ENCODE assay signal across 12 cellular contexts in the genomic region with DNA sequence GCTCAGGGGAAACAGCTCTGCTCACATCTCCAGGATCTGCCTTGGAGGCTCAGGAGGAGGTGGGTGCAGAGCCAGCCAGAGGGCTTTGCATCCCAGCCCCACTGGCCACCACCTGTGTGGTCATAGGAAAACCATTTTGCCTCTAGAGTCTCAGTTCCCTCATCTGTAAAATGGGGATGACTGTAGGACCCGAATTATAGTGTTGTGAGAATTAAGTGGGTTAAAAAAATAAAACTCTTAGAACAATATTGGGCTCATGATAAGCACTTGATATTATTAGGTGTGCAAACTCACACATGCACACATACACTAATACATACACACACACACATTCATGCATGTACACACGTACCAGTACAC. TPM values are rescaled to one million over a fixed set of nuclear protein-coding genes. Genes with fewer than 3 reads are reported as not detected.
DNase-seq lines count a peak whose midpoint lies in the region; ATAC-seq, FAIRE-seq and TF ChIP-seq lines count a peak whose summit lies in the region.
"Had no signal": no experiment of that assay in that cellular context is flagged by ENCODE, and none has a peak within 500 bp of the region (broad histone marks: within the 10 kb centered on the region; RNA-seq: fewer than 3 reads in every experiment).

No MANE protein-coding gene starts in this region.

- TF ChIP-seq CTCF in K562 (IDR thresholded peaks at IDR 0.05 in 2 of 3, conservative IDR thresholded peaks at IDR 0.05 in 1 of 3; ENCODE audit: insufficient read depth in 2 of 3, low read depth in 1 of 3, low read length in 3 of 3) (no peak), liver (IDR thresholded peaks at IDR 0.05; ENCODE audit: low read depth, low read length, missing input control) (no peak), GM10248 (IDR thresholded peaks at IDR 0.05; ENCODE audit: control extremely low read depth, extremely low read depth, low read depth, missing control alignments) (no peak)

- H3K9ac ChIP-seq in K562 (ENCODE audit: insufficient read depth in 1 of 2, low read depth in 2 of 2, low read length in 2 of 2): no peak overlapping the region
- no peak overlapping the region for H3K9ac ChIP-seq in liver (ENCODE audit: low read depth in 1 of 2, low read length in 2 of 2)

- peaks cover 40% of the 10 kb centered on the region for H3K4me1 ChIP-seq in ACC112 (ENCODE audit: control insufficient read depth, insufficient read depth, low read length, unreplicated experiment)
- peaks cover 18 to 25% of the 10 kb centered on the region in 2 experiments; a peak in 4 of 5 replicates for H3K4me1 ChIP-seq in K562 (replicated peaks in 1 of 2; ENCODE audit: control insufficient read depth in 2 of 2, insufficient read depth in 2 of 2, low read length in 2 of 2)
- peaks cover 0 to 5% (median 1%) of the 10 kb centered on the region in 4 donors for H3K4me1 ChIP-seq in liver (ENCODE audit: control insufficient read depth in 4 of 4, insufficient read depth in 4 of 4, low read length in 3 of 4)

- H3K36me3 ChIP-seq in ACC112 (ENCODE audit: insufficient read depth, low read length): no peaks in the 10 kb centered on the region
- H3K36me3 ChIP-seq in K562 (ENCODE audit: control insufficient read depth, insufficient read depth, low read length): no peaks in the 10 kb centered on the region
- H3K36me3 ChIP-seq in liver (ENCODE audit: control insufficient read depth in 4 of 4, insufficient read depth in 3 of 4, low read depth in 1 of 4, low read length in 3 of 4): no peaks in the 10 kb centered on the region

- in situ Hi-C loops in K562 (cut with MboI): no loop called here

- intact Hi-C loops in K562 (cut with micrococcal nuclease): no loop called here
- intact Hi-C loops in head of caudate nucleus (cut with DNase I): no loop called here

- peak overlapping the region; percentile 98 for H3K27ac ChIP-seq in ACC112 (ENCODE audit: low read depth, low read length)
- no peak overlapping the region for H3K27ac ChIP-seq in K562 (ENCODE audit: extremely low read depth, low read depth, low read length)
- peak overlapping the region; percentile 58 to 70 for H3K27ac ChIP-seq in liver (ENCODE audit: low read depth in 1 of 2, low read length in 2 of 2)
- peak overlapping the region in 19 of 21 experiments; percentile 36 to 89 (median 80) for H3K27ac ChIP-seq in skin epidermis

- FAIRE-seq in K562 (lab: Jason Lieb, UNC): no peak

- H3K9me3 ChIP-seq in K562 (replicated peaks; ENCODE audit: control insufficient read depth, insufficient read depth, low read depth, low read length): no peaks in the 10 kb centered on the region
- no peaks in the 10 kb centered on the region for H3K9me3 ChIP-seq in liver (ENCODE audit: control insufficient read depth in 4 of 4, low read length in 3 of 4)
- H3K9me3 ChIP-seq: mucosa of descending colon had no signal

- BruUV-seq in K562 (replicated peaks; lab: Mats Ljungman, UMichigan): no TSS peak

- H3K79me2 ChIP-seq in ACC112 (ENCODE audit: control insufficient read depth, insufficient read depth, low read length, unreplicated experiment) (no peaks in the 10 kb centered on the region), K562 (ENCODE audit: control insufficient read depth, insufficient read depth, low read length) (no peaks in the 10 kb centered on the region)

- DNase-seq in K562 (ENCODE audit: extremely low read depth in 1 of 4, low spot score in 3 of 4) (no peak), GM10248 (ENCODE audit: extremely low spot score) (no peak), head of caudate nucleus (no peak), H4 (ENCODE audit: low spot score) (no peak)
- DNase-seq: activated naive CD8-positive, alpha-beta T cell treated with anti-CD3 and anti-CD28 coated beads for 36 hours; T-cell had no signal

- peaks cover 3% of the 10 kb centered on the region for H3K9me1 ChIP-seq in K562 (ENCODE audit: control insufficient read depth, insufficient read depth, low read length)

- no peak overlapping the region for H3K4me2 ChIP-seq in K562 (ENCODE audit: insufficient read depth, low read length)

- no peak for ATAC-seq in K562
- ATAC-seq in HG03159 (IDR thresholded peaks at IDR 0.05; ENCODE audit: unreplicated experiment): no peak
- ATAC-seq: T-cell had no signal

- CTCF ChIA-PET in K562 (lab: Yijun Ruan, JAX; ENCODE audit: low intra/inter-chr PET ratio) (interaction anchor here (0.6 kb wide), 1 partner anchor 232 kb away, joined by 3 read pairs; no protein-coding TSS in a partner anchor), GM10248 (lab: Yijun Ruan, JAX) (no interaction called here)

- H2AFZ ChIP-seq in ACC112 (ENCODE audit: low read length, unreplicated experiment): no peak overlapping the region
- 0 out of 2 replicates have a peak overlapping the region, but pooled peaks have one; percentile 3 for H2AFZ ChIP-seq in K562 (ENCODE audit: low read depth, low read length)

- TF ChIP-seq POLR2A in K562 (conservative IDR thresholded peaks at IDR 0.05): no peak

- H3K27me3 ChIP-seq in ACC112 (ENCODE audit: insufficient read depth, low read length) (no peaks in the 10 kb centered on the region), K562 (ENCODE audit: control insufficient read depth in 2 of 2, insufficient read depth in 2 of 2, low read length in 2 of 2) (peaks cover 35 to 63% of the 10 kb centered on the region in 2 experiments), liver (ENCODE audit: control insufficient read depth in 4 of 4, insufficient read depth in 4 of 4, low read length in 3 of 4) (no peaks in the 10 kb centered on the region)

- H3K4me3 ChIP-seq in ACC112 (ENCODE audit: low read depth, low read length) (peak overlapping the region; percentile 61), K562 (no peak overlapping the region), liver (ENCODE audit: low read depth in 1 of 3, low read length in 3 of 3) (no peak overlapping the region), skin epidermis (no peak overlapping the region)
- H3K4me3 ChIP-seq: mucosa of descending colon had no signal

- no peak for TF ChIP-seq EP300 in K562 (IDR thresholded peaks at IDR 0.05; ENCODE audit: low read length)

- POLR2A ChIA-PET in K562 (lab: Yijun Ruan, JAX): interaction anchor here (0.6 kb wide), 2 partner anchors 40 to 90 kb away, joined by 3 read pairs; no protein-coding TSS in a partner anchor
- POLR2A ChIA-PET in GM10248 (lab: Yijun Ruan, JAX): no interaction called here

- H4K20me1 ChIP-seq in K562 (replicated peaks; ENCODE audit: control insufficient read depth, insufficient read depth, low read length): no peaks in the 10 kb centered on the region

- WGBS in K562 (ENCODE audit: insufficient coverage, low coverage, missing lambda C conversion rate): 4% methylated on average over 2 of the region's 2 CpGs
- WGBS in liver: 81% methylated on average over 2 of the region's 2 CpGs

- no peak for TF ChIP-seq RAD21 in K562 (CRISPR knock-in tag; conservative IDR thresholded peaks at IDR 0.05 in 1 of 2, IDR thresholded peaks at IDR 0.05 in 1 of 2)
- no peak for TF ChIP-seq RAD21 in liver (IDR thresholded peaks at IDR 0.05)

TF ChIP-seq in K562, 482 proteins besides CTCF, POLR2A, EP300 and RAD21:
- no peak for TF ChIP-seq ZNF778 (CRISPR knock-in tag; IDR thresholded peaks at IDR 0.05)
- TF ChIP-seq RCOR1 (IDR thresholded peaks at IDR 0.05; ENCODE audit: borderline replicate concordance in 1 of 2, low read depth in 2 of 2, low read length in 2 of 2): no peak
- TF ChIP-seq BCOR (IDR thresholded peaks at IDR 0.05): peak; percentile 39; the same call in 1 of the 2 replicates

TF ChIP-seq in liver, 16 proteins besides CTCF, POLR2A, EP300 and RAD21:
- no peak for TF ChIP-seq HNF4A (conservative IDR thresholded peaks at IDR 0.05)
- no peak for TF ChIP-seq NR2F2 (IDR thresholded peaks at IDR 0.05)
- no peak for TF ChIP-seq RXRA (IDR thresholded peaks at IDR 0.05)
- no peak for TF ChIP-seq TAF1 (conservative IDR thresholded peaks at IDR 0.05)
TF ChIP-seq in liver: peak in this region for 0.

RNA-seq across cellular contexts. Expression of a gene that starts 19.4 kb away (rescaled TPM):
- total RNA-seq in K562 (2011; cell fraction: chromatin; rRNA removed; ENCODE audit: low replicate concordance): 0.07 TPM in 1 of 2 replicates, not detected in the other
- 0.17 TPM in 1 of 2 replicates, not detected in the other for total RNA-seq in K562 (2011; cell fraction: nucleolus; rRNA removed)
- not detected in 2 replicates for total RNA-seq in K562 (2011; cell fraction: nucleoplasm; rRNA removed)
- not detected in 2 replicates for total RNA-seq in K562 (2014; rRNA removed)
- total RNA-seq in K562 (2014; rRNA removed; fragmentation: Illumina TruSeq; extraction: Trizol): not detected in 2 replicates
- not detected in 2 replicates for total RNA-seq in K562 (2015; rRNA removed; fragmentation: Illumina TruSeq; extraction: Trizol)
- total RNA-seq in K562 (2021): 0.07 TPM in 1 of 2 replicates, not detected in the other
- polyA plus RNA-seq in K562 (2011; rRNA removed): 0.04 TPM in 1 of 2 replicates, not detected in the other
- polyA plus RNA-seq in K562 (2011; cell fraction: cytosol; rRNA removed): 0.03 TPM in 1 of 2 replicates, not detected in the other
- not detected in 2 replicates for polyA plus RNA-seq in K562 (2011; cell fraction: nucleus; rRNA removed)
- polyA plus RNA-seq in K562 (2012): 0.04 and 0.07 TPM in 2 replicates
- not detected in 2 replicates for polyA plus RNA-seq in K562 (2014; fragmentation: Illumina TruSeq; extraction: Trizol)
- not detected for polyA plus RNA-seq in K562 (2014; fragmentation: Nextera tagmentation; extraction: Ambion mirVana)
- 0.01 TPM in 1 of 2 replicates, not detected in the other for polyA plus RNA-seq in K562 (2014; rRNA removed)
- not detected in 2 replicates for polyA minus RNA-seq in K562 (2011; rRNA and poly(A)+ RNA removed)
- polyA minus RNA-seq in K562 (2011; cell fraction: cytosol; rRNA and poly(A)+ RNA removed): not detected in 2 replicates
- not detected in 2 replicates for polyA minus RNA-seq in K562 (2011; cell fraction: nucleus; rRNA and poly(A)+ RNA removed)
- under 1 TPM; under 0.01 to 0.09 TPM for total RNA-seq in liver
- under 1 TPM; 0.02 to 0.06 TPM for polyA plus RNA-seq in liver
- total RNA-seq in H4 (2014; rRNA removed; shearing (Covaris generic)): 3.3 and 4.2 TPM in 2 replicates
- total RNA-seq: HT-29, T-cell had no signal
